Comparison of ENCODE assay signal across 8 cellular contexts in the genomic region with DNA sequence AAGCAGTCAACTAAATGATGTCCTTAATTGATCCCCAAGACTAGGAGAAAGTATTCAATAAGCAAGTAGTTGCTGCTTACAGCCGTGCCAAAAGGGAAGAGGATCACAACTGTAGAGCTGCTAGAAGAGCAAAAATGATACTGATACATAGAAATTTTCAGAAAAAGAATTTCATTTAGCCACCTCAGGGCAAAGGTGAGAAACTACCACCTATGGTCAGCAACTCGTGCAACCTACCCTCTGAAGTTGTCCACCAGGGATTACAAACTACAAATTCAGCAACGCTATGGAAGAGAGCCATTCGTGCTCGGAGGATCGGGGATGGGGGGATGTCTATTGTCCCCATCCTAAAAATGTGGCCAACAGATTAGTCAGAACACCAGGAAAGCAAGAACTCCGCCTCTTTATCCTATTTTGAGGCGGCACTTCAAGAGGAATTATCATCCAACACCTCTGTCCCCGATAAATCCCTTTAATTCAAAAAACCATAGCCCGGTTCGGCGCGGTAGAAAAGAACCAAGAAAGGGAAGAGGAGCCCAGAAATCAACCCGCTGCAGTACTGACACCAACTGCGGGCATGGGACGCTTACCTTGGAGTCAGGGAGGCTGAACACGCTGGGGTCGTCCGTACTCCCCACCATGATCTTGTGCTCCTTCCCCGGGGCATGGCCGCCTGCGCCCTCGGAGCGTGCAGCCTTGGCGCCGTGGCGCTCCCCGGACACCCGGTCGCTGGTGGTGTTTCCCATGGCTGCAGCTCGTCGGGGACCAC. TPM values are rescaled to one million over a fixed set of nuclear protein-coding genes. Genes with fewer than 3 reads are reported as not detected.
DNase-seq lines count a peak whose midpoint lies in the region; ATAC-seq and TF ChIP-seq lines count a peak whose summit lies in the region.

No MANE protein-coding gene starts in this region.

- intact Hi-C loops in stomach (cut with DNase I; ENCODE audit: low total_unique reads), result no loop called here

- ATAC-seq in GM19463 (IDR thresholded peaks at IDR 0.05; ENCODE audit: unreplicated experiment), result no peak

- DNase-seq in SKM-1 (lab: John Stamatoyannopoulos, UW; ENCODE audit: unreplicated experiment), result peak; percentile 12
- no peak for DNase-seq in SKM-1 treated with dmso at 0.1 percent for 144 hours (lab: John Stamatoyannopoulos, UW; ENCODE audit: unreplicated experiment)
- no peak for DNase-seq in LNCaP clone FGC (ENCODE audit: low read depth)
- peak; percentile 42 for DNase-seq in astrocyte of the hippocampus (ENCODE audit: low read depth, low spot score)
- DNase-seq in kidney epithelial cell (ENCODE audit: low read depth), result no peak
- no peak for DNase-seq in stomach
- DNase-seq in NCI-H2029 treated with DMSO at 0.1 percent for 48 hours (lab: John Stamatoyannopoulos, UW), result no peak

- peaks cover 19 to 61% (median 39%) of the 10 kb centered on the region in 4 donors for H3K4me1 ChIP-seq in stomach

- no peak for TF ChIP-seq EP300 in stomach (IDR thresholded peaks at IDR 0.05)

- no peaks in the 10 kb centered on the region for H3K9me3 ChIP-seq in stomach

- TF ChIP-seq POLR2A in stomach (IDR thresholded peaks at IDR 0.05), result no peak

- WGBS in stomach, 5 donors, result 0 to 1% (median 0%) methylated on average over 17 to 32 of the region's 32 CpGs

- H3K27me3 ChIP-seq in kidney epithelial cell (ENCODE audit: control insufficient read depth, insufficient read depth, low read length) (no peaks in the 10 kb centered on the region), stomach (no peaks in the 10 kb centered on the region)

- H3K27ac ChIP-seq in stomach, result peak overlapping the region; percentile 95 to 98 (median 96)

- peak overlapping the region; percentile 97 for H3K4me3 ChIP-seq in LNCaP clone FGC (ENCODE audit: low read depth, low read length)
- peak overlapping the region; percentile 99 for H3K4me3 ChIP-seq in kidney epithelial cell (ENCODE audit: low read depth, low read length)
- H3K4me3 ChIP-seq in stomach, result peak overlapping the region; percentile 70 to 92 (median 90)

- TF ChIP-seq CTCF in LNCaP clone FGC (IDR thresholded peaks at IDR 0.05; ENCODE audit: control insufficient read depth, extremely low read depth, insufficient read depth) (no peak), kidney epithelial cell (IDR thresholded peaks at IDR 0.05; ENCODE audit: insufficient read depth, low read length, poor library complexity, severe bottlenecking) (no peak), stomach (IDR thresholded peaks at IDR 0.05) (no peak)

- H3K36me3 ChIP-seq in kidney epithelial cell (ENCODE audit: control insufficient read depth, insufficient read depth, low read length) (no peaks in the 10 kb centered on the region), stomach (peaks cover under 1 to 11% (median 5%) of the 10 kb centered on the region in 4 donors)

RNA-seq across cellular contexts. Expression of gene PRKAB2, which starts 0.7 kb away (rescaled TPM):
- total RNA-seq in kidney epithelial cell (17.1 and 22.7 TPM in 2 replicates), stomach (10 to 100 TPM in 4 of 5 donors, 1 to 10 TPM in 1; 8.1 to 26.3 (median 18.1) TPM)
- polyA plus RNA-seq in stomach, result 1 to 10 TPM; 6.0 to 7.5 (median 6.7) TPM

RNA-seq across cellular contexts. Expression of gene FMO5, which starts 53.6 kb away (rescaled TPM):
- total RNA-seq in kidney epithelial cell (0.38 and 1.3 TPM in 2 replicates), stomach (100 to 1,000 TPM in 2 of 5 donors, 10 to 100 TPM in 3; 11.3 to 201 (median 78.6) TPM)
- 100 to 1,000 TPM in 1 of 3 donors, 10 to 100 TPM in 2; 29.8 to 113 (median 88.5) TPM for polyA plus RNA-seq in stomach

Comparison
In these comparisons a context has a peak if more than half of its experiments do, and no peak if none do; other contexts are left out.
1. DNase-seq: peak in SKM-1 (single experiment) and astrocyte of the hippocampus (single experiment); none in SKM-1 treated with dmso at 0.1 percent for 144 hours (single experiment), LNCaP clone FGC (single experiment), kidney epithelial cell (single experiment), stomach (single experiment) and NCI-H2029 treated with DMSO at 0.1 percent for 48 hours (single experiment).
2. Peak in every context shown above with its lines, with median percentiles within 50 percentile points of each other: H3K4me3 ChIP-seq.